1 cellular context compared by ENCODE assay signal in genomic region chr11:62122076-62122475, GRCh38.
TF ChIP-seq lines count a peak whose summit lies in the region.

No MANE protein-coding gene starts in this region.

TF ChIP-seq in K562, 482 proteins besides CTCF, POLR2A, EP300 and RAD21:
- TF ChIP-seq AFF4 (CRISPR knock-in tag; IDR thresholded peaks at IDR 0.05), result no peak
TF ChIP-seq in K562: peak in this region for 0.
